In the genomic region with DNA sequence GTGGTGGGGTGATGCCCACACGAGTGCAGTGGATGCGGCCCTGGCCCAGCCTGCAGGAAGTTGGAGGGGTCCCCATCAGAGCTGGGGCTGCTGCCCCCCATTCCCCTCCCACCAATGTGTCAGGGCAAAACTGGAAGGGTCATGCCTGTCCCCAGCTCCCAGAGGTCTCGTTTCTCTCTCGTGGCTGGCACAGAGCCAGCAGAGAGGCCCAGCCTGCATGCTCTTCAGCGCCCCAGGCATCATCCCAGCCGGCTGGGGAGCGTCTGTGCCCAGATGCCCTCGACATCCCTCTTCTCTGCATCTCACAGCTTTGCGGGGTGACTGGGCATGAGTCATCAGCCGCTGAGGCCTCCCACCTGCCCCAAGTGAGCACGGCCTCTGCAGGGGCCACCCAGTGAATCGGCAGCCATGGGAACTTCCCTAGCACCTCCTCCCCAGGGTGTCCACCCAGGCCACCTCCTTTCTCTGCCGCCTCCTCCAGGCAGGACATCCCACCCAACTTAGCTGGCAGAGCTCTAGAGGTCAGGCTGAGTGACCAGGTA, we compare ENCODE assay signal across 10 cellular contexts. TPM values are rescaled to one million over a fixed set of nuclear protein-coding genes. Genes with fewer than 3 reads are reported as not detected.
DNase-seq lines count a peak whose midpoint lies in the region; ATAC-seq lines count a peak whose summit lies in the region.
"Had no signal": no experiment of that assay in that cellular context is flagged by ENCODE, and none has a peak within 500 bp of the region (broad histone marks: within the 10 kb centered on the region; RNA-seq: fewer than 3 reads in every experiment).

No MANE protein-coding gene starts in this region.

- peak overlapping the region; percentile 76 for H3K27ac Mint-ChIP-seq in stimulated activated effector memory CD8-positive, alpha-beta T cell treated with anti-CD3 and anti-CD28 coated beads, Interleukin-12 subunit alpha, Interleukin-12 subunit beta, amount 100 ng/mL, for 72 hours
- H3K27ac Mint-ChIP-seq in CD4-positive, alpha-beta memory T cell, result no peak overlapping the region

- H3K27ac ChIP-seq in CD4-positive, alpha-beta memory T cell (ENCODE audit: low read depth, low read length), result no peak overlapping the region
- H3K27ac ChIP-seq: KMS-11 had no signal

- H3K36me3 Mint-ChIP-seq in stimulated activated effector memory CD8-positive, alpha-beta T cell treated with anti-CD3 and anti-CD28 coated beads, Interleukin-12 subunit alpha, Interleukin-12 subunit beta, amount 100 ng/mL, for 72 hours, result peaks cover 13% of the 10 kb centered on the region
- no peaks in the 10 kb centered on the region for H3K36me3 Mint-ChIP-seq in CD4-positive, alpha-beta memory T cell

- ATAC-seq in stimulated activated effector memory CD8-positive, alpha-beta T cell treated with anti-CD3 and anti-CD28 coated beads, Interleukin-12 subunit alpha, Interleukin-12 subunit beta, amount 100 ng/mL, for 72 hours, result peak; percentile 88
- ATAC-seq in HG02981 (IDR thresholded peaks at IDR 0.05; ENCODE audit: unreplicated experiment), result no peak
- ATAC-seq in GM18873 (IDR thresholded peaks at IDR 0.05; ENCODE audit: low FRiP score, unreplicated experiment), result no peak
- ATAC-seq: pancreas had no signal

- H3K27me3 ChIP-seq in CD4-positive, alpha-beta memory T cell (ENCODE audit: insufficient read depth, low read length), result no peaks in the 10 kb centered on the region
- H3K27me3 ChIP-seq: pancreas had no signal

- POLR2A ChIA-PET in CD4-positive, alpha-beta memory T cell (lab: Charles Lee; ENCODE audit: partially characterized antibody), result interaction anchor here (0.7 to 3.6 kb wide), 5 partner anchors 9 to 27 kb away, joined by 3 to 13 read pairs (median 3); partner anchors contain the start of gene CSNK1D

- no peak overlapping the region for H3K4me3 ChIP-seq in CD4-positive, alpha-beta memory T cell (ENCODE audit: low read length in 2 of 2)
- H3K4me3 ChIP-seq: pancreas had no signal

- H3K27me3 Mint-ChIP-seq in CD4-positive, alpha-beta memory T cell, result no peaks in the 10 kb centered on the region

- peak overlapping the region; percentile 64 for H3K4me3 Mint-ChIP-seq in stimulated activated effector memory CD8-positive, alpha-beta T cell treated with anti-CD3 and anti-CD28 coated beads, Interleukin-12 subunit alpha, Interleukin-12 subunit beta, amount 100 ng/mL, for 72 hours
- no peak overlapping the region for H3K4me3 Mint-ChIP-seq in CD4-positive, alpha-beta memory T cell

- peaks cover 23% of the 10 kb centered on the region for H3K4me1 ChIP-seq in CD4-positive, alpha-beta memory T cell (ENCODE audit: insufficient read depth, low read length)

- no peaks in the 10 kb centered on the region for H3K36me3 ChIP-seq in CD4-positive, alpha-beta memory T cell (ENCODE audit: insufficient read depth, low read length)
- H3K36me3 ChIP-seq: pancreas had no signal

- DNase-seq in activated T-cell treated with anti-CD3 and anti-CD28 coated beads for 48 hours (ENCODE audit: low read depth), result peak; percentile 55
- no peak for DNase-seq in activated T-cell treated with anti-CD3 and anti-CD28 coated beads for 4 hours
- DNase-seq in RKO (ENCODE audit: low spot score), result peak; percentile 85
- DNase-seq in dermis blood vessel endothelial cell, result peak; percentile 35
- peak; percentile 51 to 81 for DNase-seq in stimulated activated effector memory CD8-positive, alpha-beta T cell treated with anti-CD3 and anti-CD28 coated beads, Interleukin-12 subunit alpha, Interleukin-12 subunit beta, amount 100 ng/mL, for 72 hours (ENCODE audit: low spot score in 2 of 2)
- DNase-seq in CD4-positive, alpha-beta memory T cell, result no peak

- CTCF ChIA-PET in CD4-positive, alpha-beta memory T cell (lab: Charles Lee; ENCODE audit: partially characterized antibody), result interaction anchor here (1.4 to 1.5 kb wide), 2 partner anchors 15 to 38 kb away, joined by 5 to 6 read pairs; no protein-coding TSS in a partner anchor

- intact Hi-C loops in CD4-positive, alpha-beta memory T cell (cut with micrococcal nuclease), result no loop called here

- H3K9me3 Mint-ChIP-seq in stimulated activated effector memory CD8-positive, alpha-beta T cell treated with anti-CD3 and anti-CD28 coated beads, Interleukin-12 subunit alpha, Interleukin-12 subunit beta, amount 100 ng/mL, for 72 hours, result no peaks in the 10 kb centered on the region
- no peaks in the 10 kb centered on the region for H3K9me3 Mint-ChIP-seq in CD4-positive, alpha-beta memory T cell

- no peaks in the 10 kb centered on the region for H3K9me3 ChIP-seq in CD4-positive, alpha-beta memory T cell (ENCODE audit: control insufficient read depth in 1 of 2, low read length in 2 of 2)
- H3K9me3 ChIP-seq: pancreas had no signal

- peaks cover 38% of the 10 kb centered on the region for H3K4me1 Mint-ChIP-seq in stimulated activated effector memory CD8-positive, alpha-beta T cell treated with anti-CD3 and anti-CD28 coated beads, Interleukin-12 subunit alpha, Interleukin-12 subunit beta, amount 100 ng/mL, for 72 hours
- H3K4me1 Mint-ChIP-seq in CD4-positive, alpha-beta memory T cell, result peaks cover 8 to 13% (median 11%) of the 10 kb centered on the region in 4 donors

RNA-seq across cellular contexts. Expression of gene CSNK1D, which starts 9.8 kb away (rescaled TPM):
- 39.3 and 69.2 TPM in 2 replicates for total RNA-seq in dermis blood vessel endothelial cell
- 100 to 1,000 TPM; 182 TPM for total RNA-seq in CD4-positive, alpha-beta memory T cell
- 10 to 100 TPM; 31.6 to 77.2 TPM for polyA plus RNA-seq in CD4-positive, alpha-beta memory T cell

RNA-seq across cellular contexts. Expression of gene CD7, which starts 34.1 kb away (rescaled TPM):
- not detected in 2 replicates for total RNA-seq in dermis blood vessel endothelial cell
- 10 to 100 TPM; 40.9 to 41.0 TPM for total RNA-seq in CD4-positive, alpha-beta memory T cell
- 10 to 100 TPM; 53.1 to 82.6 TPM for polyA plus RNA-seq in CD4-positive, alpha-beta memory T cell

RNA-seq across cellular contexts. Expression of gene SECTM1, which starts 50.3 kb away (rescaled TPM):
- 3.6 and 7.5 TPM in 2 replicates for total RNA-seq in dermis blood vessel endothelial cell
- total RNA-seq in CD4-positive, alpha-beta memory T cell, result 1 to 10 TPM; 5.3 to 6.1 TPM
- polyA plus RNA-seq in CD4-positive, alpha-beta memory T cell, result 1 to 10 TPM; 2.2 to 4.3 TPM

RNA-seq across cellular contexts. Expression of gene SLC16A3, which starts 54.4 kb away (rescaled TPM):
- total RNA-seq in dermis blood vessel endothelial cell, result 99.4 and 121 TPM in 2 replicates
- 10 to 100 TPM; 30.3 to 31.4 TPM for total RNA-seq in CD4-positive, alpha-beta memory T cell
- 1 to 10 TPM; 1.4 to 5.6 TPM for polyA plus RNA-seq in CD4-positive, alpha-beta memory T cell

Comparison
In these comparisons a context has a peak if more than half of its experiments do, and no peak if none do; other contexts are left out.
1. DNase-seq: peak in activated T-cell treated with anti-CD3 and anti-CD28 coated beads for 48 hours (single experiment), RKO (single experiment), dermis blood vessel endothelial cell (single experiment) and stimulated activated effector memory CD8-positive, alpha-beta T cell treated with anti-CD3 and anti-CD28 coated beads, Interleukin-12 subunit alpha, Interleukin-12 subunit beta, amount 100 ng/mL, for 72 hours (2 of 2); none in activated T-cell treated with anti-CD3 and anti-CD28 coated beads for 4 hours (single experiment) and CD4-positive, alpha-beta memory T cell (0 of 5).
2. RNA of gene CD7, which starts 34.1 kb away (total RNA-seq): 40.9 to 41.0 TPM in CD4-positive, alpha-beta memory T cell; not detected in dermis blood vessel endothelial cell; every median in the first group is over 10 times any median in the second.